ENCODE assay signal across 24 cellular contexts in genomic region chr2:174691203-174691779, GRCh38.
"Had no signal": no experiment of that assay in that cellular context is flagged by ENCODE, and none has a peak within 500 bp of the region (broad histone marks: within the 10 kb centered on the region; RNA-seq: fewer than 3 reads in every experiment).

No MANE protein-coding gene starts in this region.

- H3K4me3 Mint-ChIP-seq: activated naive CD4-positive, alpha-beta T cell treated with anti-CD3 and anti-CD28 coated beads for 36 hours; activated naive CD8-positive, alpha-beta T cell treated with anti-CD3 and anti-CD28 coated beads for 36 hours; brain; nephron; T-helper 1 cell treated with Interleukin-12 subunit alpha and Interleukin-12 subunit beta and Interleukin-4 antibody, amounts not matched to agents 30 μg/mL and 1 μg/mL, for 36 hours had no signal

- H3K27ac Mint-ChIP-seq: activated naive CD4-positive, alpha-beta T cell treated with anti-CD3 and anti-CD28 coated beads for 36 hours; activated naive CD8-positive, alpha-beta T cell treated with anti-CD3 and anti-CD28 coated beads for 36 hours; brain; nephron; progenitor cell of endocrine pancreas; T-helper 1 cell treated with Interleukin-12 subunit alpha and Interleukin-12 subunit beta and Interleukin-4 antibody, amounts not matched to agents 30 μg/mL and 1 μg/mL, for 36 hours had no signal

- H3K27me3 Mint-ChIP-seq: activated naive CD8-positive, alpha-beta T cell treated with anti-CD3 and anti-CD28 coated beads for 36 hours had no signal

- H3K4me1 Mint-ChIP-seq: brain, nephron had no signal

- ATAC-seq: activated CD4-positive, CD25-positive, alpha-beta regulatory T cell treated with anti-CD3 and anti-CD28 coated beads, Interleukin-2, amount 50 U/mL, for 24 hours; gastrocnemius medialis; left ventricle myocardium superior had no signal

- H3K9me3 Mint-ChIP-seq: activated naive CD4-positive, alpha-beta T cell treated with anti-CD3 and anti-CD28 coated beads for 36 hours; activated naive CD8-positive, alpha-beta T cell treated with anti-CD3 and anti-CD28 coated beads for 36 hours; nephron; T-helper 1 cell treated with Interleukin-12 subunit alpha and Interleukin-12 subunit beta and Interleukin-4 antibody, amounts not matched to agents 30 μg/mL and 1 μg/mL, for 36 hours had no signal

- H3K36me3 Mint-ChIP-seq: activated naive CD8-positive, alpha-beta T cell treated with anti-CD3 and anti-CD28 coated beads for 36 hours; brain had no signal

- DNase-seq: activated CD4-positive, alpha-beta T cell treated with anti-CD3 and anti-CD28 coated beads for 48 hours; activated CD4-positive, alpha-beta T cell treated with anti-CD3 and anti-CD28 coated beads, Interleukin-2, amount 50 U/mL, for 48 hours; activated CD8-positive, alpha-beta memory T cell treated with anti-CD3 and anti-CD28 coated beads for 24 hours; activated effector memory CD4-positive, alpha-beta T cell treated with Interleukin-2 at 50 U/mL for 16 hours; activated naive CD4-positive, alpha-beta T cell treated with anti-CD3 and anti-CD28 coated beads for 36 hours; activated naive CD8-positive, alpha-beta T cell treated with anti-CD3 and anti-CD28 coated beads for 36 hours; cerebellar nuclear complex; colonic mucosa; effector CD8-positive, alpha-beta T cell; gastrocnemius medialis; islet precursor cell; left cardiac atrium; left ventricle myocardium superior; ovary; stimulated activated CD4-positive, alpha-beta T cell treated with anti-CD3 and anti-CD28 coated beads, Interleukin-1b, Interleukin-23, amount 100 ng/mL, for 48 hours; stimulated activated naive CD4-positive, alpha-beta T cell treated with Interleukin-2 at 50 U/mL for 16 hours; T-helper 9 cell; transverse colon; WERI-Rb-1 had no signal
